8 cellular contexts compared by ENCODE assay signal in the genomic region with DNA sequence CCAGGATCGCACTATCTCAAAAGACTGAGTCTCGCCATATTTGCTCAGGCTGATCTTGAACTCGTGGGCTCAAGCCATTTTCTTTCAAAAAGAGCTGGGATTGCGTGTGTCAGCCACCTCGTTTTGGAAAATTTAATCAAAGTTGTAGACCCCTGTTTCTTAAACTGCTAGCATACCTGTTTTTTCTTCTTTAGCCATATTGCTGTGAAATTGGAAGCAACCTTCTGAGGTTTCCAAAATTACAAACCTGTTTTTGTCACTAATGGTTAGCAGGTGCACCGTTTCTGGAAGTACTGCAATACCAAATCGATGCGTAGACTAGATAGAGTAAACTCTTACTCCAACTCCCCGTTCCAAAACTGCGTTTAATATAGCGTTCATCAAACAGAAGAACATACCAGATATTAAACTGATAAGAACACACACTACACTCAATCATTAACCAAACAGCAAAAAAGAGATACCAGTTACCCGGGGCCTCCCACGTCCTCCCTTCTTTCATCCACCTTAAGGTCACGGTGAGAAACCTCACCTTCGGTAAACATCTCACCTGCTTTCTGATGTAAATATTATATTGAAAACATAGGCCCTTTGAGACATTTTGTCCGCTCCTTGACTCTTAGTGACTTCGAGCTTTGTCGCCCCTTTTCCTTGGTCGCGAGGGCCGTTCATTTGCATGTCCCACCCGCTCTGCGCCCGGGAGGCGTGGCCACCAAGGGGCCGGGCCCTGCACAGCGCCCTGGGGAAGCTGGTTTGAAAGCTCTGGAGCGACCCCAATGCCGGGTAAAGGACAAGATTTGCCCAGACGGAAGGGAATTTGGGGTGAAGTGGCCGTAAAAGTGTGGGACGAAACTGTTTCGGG. TPM values are rescaled to one million over a fixed set of nuclear protein-coding genes. Genes with fewer than 3 reads are reported as not detected.
DNase-seq lines count a peak whose midpoint lies in the region; ATAC-seq and TF ChIP-seq lines count a peak whose summit lies in the region.

Gene RNU2-63P (minus strand): TSS at position 462 of the 862 bp plus-strand sequence.

- WGBS in testis, 2 donors = 9 to 11% methylated on average over 32 to 33 of the region's 33 CpGs

- ATAC-seq in GM21786 (IDR thresholded peaks at IDR 0.05; ENCODE audit: unreplicated experiment) = peak; percentile 81
- peak; percentile 89 for ATAC-seq in omental fat pad (ENCODE audit: low FRiP score)

- no peaks in the 10 kb centered on the region for H3K27me3 Mint-ChIP-seq in activated naive CD4-positive, alpha-beta T cell treated with anti-CD3 and anti-CD28 coated beads for 36 hours (ENCODE audit: low read depth)
- H3K27me3 Mint-ChIP-seq in glutamatergic neuron (ENCODE audit: unreplicated experiment) = peaks cover 14% of the 10 kb centered on the region

- peaks cover 7% of the 10 kb centered on the region for H3K9me3 Mint-ChIP-seq in activated naive CD4-positive, alpha-beta T cell treated with anti-CD3 and anti-CD28 coated beads for 36 hours
- peaks cover 11% of the 10 kb centered on the region for H3K9me3 Mint-ChIP-seq in glutamatergic neuron (ENCODE audit: unreplicated experiment)

- peaks cover 18% of the 10 kb centered on the region for H3K4me1 Mint-ChIP-seq in activated naive CD4-positive, alpha-beta T cell treated with anti-CD3 and anti-CD28 coated beads for 36 hours (ENCODE audit: low read depth)
- peaks cover 3% of the 10 kb centered on the region for H3K4me1 Mint-ChIP-seq in glutamatergic neuron (ENCODE audit: low read depth, unreplicated experiment)

- H3K4me3 Mint-ChIP-seq in activated naive CD4-positive, alpha-beta T cell treated with anti-CD3 and anti-CD28 coated beads for 36 hours = peak within 1 kb of the TSS; percentile 94
- H3K4me3 Mint-ChIP-seq in glutamatergic neuron (ENCODE audit: unreplicated experiment) = peak within 1 kb of the TSS; percentile 95

- H3K36me3 ChIP-seq in Karpas-422 (ENCODE audit: insufficient read depth, low read length) (no peaks in the 10 kb centered on the region), SJSA1 (no peaks in the 10 kb centered on the region; the same call in 1 of the 2 replicates), testis (ENCODE audit: low read depth, missing control alignments) (no peaks in the 10 kb centered on the region)

- H3K27ac Mint-ChIP-seq in activated naive CD4-positive, alpha-beta T cell treated with anti-CD3 and anti-CD28 coated beads for 36 hours = peak within 1 kb of the TSS; percentile 99
- peak within 1 kb of the TSS; percentile 98 for H3K27ac Mint-ChIP-seq in glutamatergic neuron (ENCODE audit: unreplicated experiment)

- H3K4me2 ChIP-seq in Karpas-422 (ENCODE audit: low read depth, low read length, poor library complexity, severe bottlenecking) = peak within 1 kb of the TSS; percentile 94

- CTCF ChIA-PET in activated naive CD4-positive, alpha-beta T cell treated with anti-CD3 and anti-CD28 coated beads for 36 hours (lab: Charles Lee) = interaction anchor here (1.2 to 1.3 kb wide), 2 partner anchors 14 kb away, joined by 4 read pairs; no protein-coding TSS in a partner anchor

- DNase-seq in DMS79 treated with DMSO at 0.1 percent for 48 hours (lab: John Stamatoyannopoulos, UW) (peak; percentile 87), Karpas-422 (peak; percentile 89), SJSA1 (ENCODE audit: low read depth in 1 of 2, low spot score in 2 of 2) (peak; percentile 54 to 76), glutamatergic neuron (peak; percentile 81), omental fat pad (ENCODE audit: low spot score) (peak; percentile 46), testis (peak; percentile 81)
- peak; percentile 78 for DNase-seq in activated naive CD4-positive, alpha-beta T cell treated with anti-CD3 and anti-CD28 coated beads for 36 hours

- H3K4me1 ChIP-seq in Karpas-422 (ENCODE audit: low read length) = peaks cover 15% of the 10 kb centered on the region
- 0 out of 2 replicates have a peak, but pooled peaks cover 3% of the 10 kb centered on the region for H3K4me1 ChIP-seq in SJSA1 (replicated peaks)
- H3K4me1 ChIP-seq in testis = peaks cover 6% of the 10 kb centered on the region

- peaks cover 2% of the 10 kb centered on the region for H3K36me3 Mint-ChIP-seq in activated naive CD4-positive, alpha-beta T cell treated with anti-CD3 and anti-CD28 coated beads for 36 hours (ENCODE audit: low read depth)
- H3K36me3 Mint-ChIP-seq in glutamatergic neuron (ENCODE audit: unreplicated experiment) = no peaks in the 10 kb centered on the region

- H3K9me3 ChIP-seq in Karpas-422 (ENCODE audit: low read length) (no peaks in the 10 kb centered on the region), SJSA1 (replicated peaks) (no peaks in the 10 kb centered on the region), testis (no peaks in the 10 kb centered on the region)

- H3K9ac ChIP-seq in Karpas-422 (ENCODE audit: low read length) = peak within 1 kb of the TSS; percentile 77

- TF ChIP-seq POLR2A in testis (IDR thresholded peaks at IDR 0.05) = no peak

- no peak for TF ChIP-seq CTCF in glutamatergic neuron (IDR thresholded peaks at IDR 0.05; ENCODE audit: partially characterized antibody, unreplicated experiment)
- TF ChIP-seq CTCF in omental fat pad (IDR thresholded peaks at IDR 0.05) = no peak
- no peak for TF ChIP-seq CTCF in testis (IDR thresholded peaks at IDR 0.05)

- H3K9me2 ChIP-seq in Karpas-422 (replicated peaks; ENCODE audit: insufficient read depth, low read length) = no peaks in the 10 kb centered on the region

- H3K4me3 ChIP-seq in Karpas-422 (ENCODE audit: low read length) (peak within 1 kb of the TSS; percentile 86), SJSA1 (peak within 1 kb of the TSS; percentile 34), testis (peak within 1 kb of the TSS; percentile 54 to 75)

- H3K27me3 ChIP-seq in Karpas-422 (ENCODE audit: low read length) = no peaks in the 10 kb centered on the region
- H3K27me3 ChIP-seq in SJSA1 (replicated peaks) = peaks cover 5% of the 10 kb centered on the region; the same call in 1 of the 2 replicates
- H3K27me3 ChIP-seq in testis = no peaks in the 10 kb centered on the region

- H2AFZ ChIP-seq in Karpas-422 (ENCODE audit: low read length) = peak within 1 kb of the TSS; percentile 99

- intact Hi-C loops in activated naive CD4-positive, alpha-beta T cell treated with anti-CD3 and anti-CD28 coated beads for 36 hours (cut with micrococcal nuclease) = no loop called here
- intact Hi-C loops in testis (cut with DNase I; ENCODE audit: low total_unique reads) = no loop called here

- H3K27ac ChIP-seq in Karpas-422 (ENCODE audit: low read length) (peak within 1 kb of the TSS; percentile 68), SJSA1 (peak within 1 kb of the TSS; percentile 91), testis (peak within 1 kb of the TSS; percentile 62 to 77)

- H3K79me2 ChIP-seq in Karpas-422 (ENCODE audit: low read length) = no peaks in the 10 kb centered on the region

- H4K20me1 ChIP-seq in Karpas-422 (ENCODE audit: insufficient read depth, low read depth, low read length) = no peaks in the 10 kb centered on the region

RNA-seq across cellular contexts. Expression of gene RNU2-63P, which starts in this region (rescaled TPM):
- not detected in 2 replicates for total RNA-seq in Karpas-422 (2014; rRNA removed; shearing (Covaris generic); ENCODE audit: low replicate concordance)
- total RNA-seq in SJSA1 (2014; rRNA removed; shearing (Covaris generic)) = 34.9 TPM in 1 of 2 replicates, not detected in the other
- 10 to 100 TPM; 12.6 to 13.1 TPM for total RNA-seq in activated naive CD4-positive, alpha-beta T cell treated with anti-CD3 and anti-CD28 coated beads for 36 hours
- total RNA-seq in glutamatergic neuron (ENCODE audit: unreplicated experiment) (8.2 TPM), omental fat pad (not detected), testis (not detected)
- not detected for polyA plus RNA-seq in testis (ENCODE audit: insufficient read depth, low read depth, low replicate concordance)

Comparison
In these comparisons a context has a peak if more than half of its experiments do, and no peak if none do; other contexts are left out.
1. Peak in every context shown above with its lines: DNase-seq, ATAC-seq, H3K4me3 ChIP-seq and H3K27ac ChIP-seq.
2. Peak in DNase-seq, H3K4me3 ChIP-seq, H3K27ac ChIP-seq, H3K9ac ChIP-seq and H3K4me2 ChIP-seq in Karpas-422; RNA of the gene not detected or under 1 TPM.
3. Peak in DNase-seq and ATAC-seq in omental fat pad; RNA of the gene not detected or under 1 TPM.
4. Peak in DNase-seq, H3K4me3 ChIP-seq and H3K27ac ChIP-seq in testis; RNA of the gene not detected or under 1 TPM.
5. H3K4me3 ChIP-seq: peak in every context shown above with its lines; median percentile 86 in Karpas-422; 64 in testis; 34 in SJSA1.